12 cellular contexts compared by ENCODE assay signal in genomic region chr1:228989176-228989575, GRCh38.
"Had no signal": no experiment of that assay in that cellular context is flagged by ENCODE, and none has a peak within 500 bp of the region (broad histone marks: within the 10 kb centered on the region; RNA-seq: fewer than 3 reads in every experiment).

No MANE protein-coding gene starts in this region.

- DNase-seq: activated CD4-positive, alpha-beta T cell treated with anti-CD3 and anti-CD28 coated beads, Interleukin-2, amount 10 ng/mL, durations not matched to agents 24 days and 14 days; activated naive CD4-positive, alpha-beta T cell treated with anti-CD3 and anti-CD28 coated beads, Interleukin-2, amount 50 U/mL, for 16 hours; activated T-cell treated with anti-CD3 and anti-CD28 coated beads for 4 hours; effector CD4-positive, alpha-beta T cell; foreskin melanocyte; stimulated activated CD4-positive, alpha-beta T cell treated with anti-CD3 and anti-CD28 coated beads, Interleukin-1b, Interleukin-23, amount 100 ng/mL, for 48 hours had no signal

- H3K27ac Mint-ChIP-seq: activated CD4-positive, alpha-beta T cell treated with anti-CD3 and anti-CD28 coated beads, Interleukin-2, amount 10 ng/mL, durations not matched to agents 24 days and 14 days; activated T-helper 2 cell treated with anti-CD3 and anti-CD28 coated beads, Interferon-gamma antibody, Interleukin-2, Interleukin-4, amounts not matched to agents 10 μg/mL and 5 μg/mL and 100 μg/mL, durations not matched to agents 14 hours and 24 hours and 36 hours; T-helper 1 cell treated with Interleukin-12 subunit alpha and Interleukin-12 subunit beta and Interleukin-4 antibody, amounts not matched to agents 30 μg/mL and 1 μg/mL, for 36 hours; WTC11 had no signal

- H3K9me3 Mint-ChIP-seq: activated CD4-positive, alpha-beta T cell treated with anti-CD3 and anti-CD28 coated beads, Interleukin-2, amount 10 ng/mL, durations not matched to agents 24 days and 14 days; activated T-helper 2 cell treated with anti-CD3 and anti-CD28 coated beads, Interferon-gamma antibody, Interleukin-2, Interleukin-4, amounts not matched to agents 10 μg/mL and 5 μg/mL and 100 μg/mL, durations not matched to agents 14 hours and 24 hours and 36 hours; stimulated activated naive B cell treated with anti-CD40 and anti-IgM and Interleukin-4, amounts not matched to agents 10 μg/mL and 1 μg/mL and 100 μg/mL, for 72 hours; T-helper 1 cell treated with Interleukin-12 subunit alpha and Interleukin-12 subunit beta and Interleukin-4 antibody, amounts not matched to agents 30 μg/mL and 1 μg/mL, for 36 hours had no signal

- H3K27me3 Mint-ChIP-seq: stimulated activated naive B cell treated with anti-CD40 and anti-IgM and Interleukin-4, amounts not matched to agents 10 μg/mL and 1 μg/mL and 100 μg/mL, for 72 hours had no signal

- H3K4me3 Mint-ChIP-seq: activated CD4-positive, alpha-beta T cell treated with anti-CD3 and anti-CD28 coated beads, Interleukin-2, amount 10 ng/mL, durations not matched to agents 24 days and 14 days; stimulated activated naive B cell treated with anti-CD40 and anti-IgM and Interleukin-4, amounts not matched to agents 10 μg/mL and 1 μg/mL and 100 μg/mL, for 72 hours; T-helper 1 cell treated with Interleukin-12 subunit alpha and Interleukin-12 subunit beta and Interleukin-4 antibody, amounts not matched to agents 30 μg/mL and 1 μg/mL, for 36 hours; WTC11 had no signal

- FAIRE-seq: kidney, urothelium cell line had no signal

- H3K36me3 Mint-ChIP-seq: stimulated activated naive B cell treated with anti-CD40 and anti-IgM and Interleukin-4, amounts not matched to agents 10 μg/mL and 1 μg/mL and 100 μg/mL, for 72 hours; WTC11 had no signal

- ATAC-seq: WTC11 had no signal
